ENCODE assay signal across 11 cellular contexts in genomic region chr17:57035971-57036481, GRCh38. TPM values are rescaled to one million over a fixed set of nuclear protein-coding genes. Genes with fewer than 3 reads are reported as not detected.
DNase-seq lines count a peak whose midpoint lies in the region; ATAC-seq and TF ChIP-seq lines count a peak whose summit lies in the region.
"Had no signal": no experiment of that assay in that cellular context is flagged by ENCODE, and none has a peak within 500 bp of the region (broad histone marks: within the 10 kb centered on the region; RNA-seq: fewer than 3 reads in every experiment).

No MANE protein-coding gene starts in this region.

- H3K27me3 ChIP-seq in heart right ventricle, result peaks cover 0 to 18% (median 3%) of the 10 kb centered on the region in 7 donors

- H3K9me3 Mint-ChIP-seq in activated CD4-positive, alpha-beta T cell treated with anti-CD3 and anti-CD28 coated beads for 36 hours (ENCODE audit: low read depth), result no peaks in the 10 kb centered on the region

- peaks cover 0 to 44% (median 12%) of the 10 kb centered on the region in 9 donors for H3K4me1 ChIP-seq in heart right ventricle

- H3K27ac Mint-ChIP-seq in activated CD4-positive, alpha-beta T cell treated with anti-CD3 and anti-CD28 coated beads for 36 hours, result no peak overlapping the region
- H3K27ac Mint-ChIP-seq: activated naive CD8-positive, alpha-beta T cell; immature natural killer cell had no signal

- no peaks in the 10 kb centered on the region for H3K9me3 ChIP-seq in heart right ventricle

- no peaks in the 10 kb centered on the region for H3K36me3 Mint-ChIP-seq in activated CD4-positive, alpha-beta T cell treated with anti-CD3 and anti-CD28 coated beads for 36 hours (ENCODE audit: low read depth)
- H3K36me3 Mint-ChIP-seq: activated naive CD8-positive, alpha-beta T cell; immature natural killer cell had no signal

- H3K4me1 Mint-ChIP-seq in activated CD4-positive, alpha-beta T cell treated with anti-CD3 and anti-CD28 coated beads for 36 hours, result no peaks in the 10 kb centered on the region
- H3K4me1 Mint-ChIP-seq: immature natural killer cell had no signal

- DNase-seq in NCI-H1048 (lab: John Stamatoyannopoulos, UW) (peak; percentile 3), NCI-H524 treated with DMSO at 0.1 percent for 48 hours (lab: John Stamatoyannopoulos, UW) (peak; percentile 41), heart right ventricle (peak in 1 of 2 donors; percentile 46), renal cortical epithelial cell (ENCODE audit: low read depth) (peak; percentile 54), GF-D8 (lab: John Stamatoyannopoulos, UW) (no peak), NCI-H1694 (lab: John Stamatoyannopoulos, UW) (no peak)
- DNase-seq in activated CD4-positive, alpha-beta T cell treated with anti-CD3 and anti-CD28 coated beads for 36 hours, result no peak
- DNase-seq: immature natural killer cell, retina had no signal

- no peaks in the 10 kb centered on the region for H3K36me3 ChIP-seq in heart right ventricle

- WGBS in heart right ventricle, 2 donors, result 26 to 44% methylated on average over 4 of the region's 4 CpGs

- intact Hi-C loops in heart right ventricle (cut with DNase I), result loop anchor here in 2 of 10 donors (2.0 to 10.0 kb wide), 2 partner anchors 49 to 59 kb away; partner anchors contain the start of gene AKAP1 (in 1 of the 2)
- intact Hi-C loops in activated CD4-positive, alpha-beta T cell treated with anti-CD3 and anti-CD28 coated beads for 36 hours (cut with DNase I, micrococcal nuclease), result no loop called here

- CTCF ChIA-PET in activated CD4-positive, alpha-beta T cell treated with anti-CD3 and anti-CD28 coated beads for 36 hours (lab: Charles Lee), result interaction anchor here (1.2 to 1.4 kb wide), 2 partner anchors 10 to 27 kb away, joined by 3 to 7 read pairs; no protein-coding TSS in a partner anchor

- peak overlapping the region in 2 of 10 donors; percentile 5 to 6 for H3K4me3 ChIP-seq in heart right ventricle

- peak overlapping the region in 9 of 10 donors; percentile 3 to 66 (median 49) for H3K27ac ChIP-seq in heart right ventricle

- H3K27me3 Mint-ChIP-seq in activated CD4-positive, alpha-beta T cell treated with anti-CD3 and anti-CD28 coated beads for 36 hours, result peaks cover 29% of the 10 kb centered on the region

- no peak for TF ChIP-seq CTCF in heart right ventricle (IDR thresholded peaks at IDR 0.05)

- H3K4me3 Mint-ChIP-seq in activated CD4-positive, alpha-beta T cell treated with anti-CD3 and anti-CD28 coated beads for 36 hours, result no peak overlapping the region
- H3K4me3 Mint-ChIP-seq: activated naive CD8-positive, alpha-beta T cell; immature natural killer cell had no signal

- ATAC-seq in heart right ventricle (peak in 7 of 8 donors; percentile 17 to 79 (median 40)), HG03378 (IDR thresholded peaks at IDR 0.05; ENCODE audit: unreplicated experiment) (no peak)
- no peak for ATAC-seq in activated CD4-positive, alpha-beta T cell treated with anti-CD3 and anti-CD28 coated beads for 36 hours

- POLR2A ChIA-PET in activated CD4-positive, alpha-beta T cell treated with anti-CD3 and anti-CD28 coated beads for 36 hours (lab: Charles Lee), result no interaction called here

RNA-seq across cellular contexts. Expression of gene AKAP1, which starts 49.0 kb away (rescaled TPM):
- total RNA-seq in heart right ventricle, result 100 to 1,000 TPM; 107 to 234 (median 160) TPM
- 100 to 1,000 TPM in 1 of 2 donors, 10 to 100 TPM in 1; 31.0 to 101 TPM for polyA plus RNA-seq in heart right ventricle
- total RNA-seq in renal cortical epithelial cell, result 13.9 and 28.1 TPM in 2 replicates
- total RNA-seq in activated CD4-positive, alpha-beta T cell treated with anti-CD3 and anti-CD28 coated beads for 36 hours, result 10 to 100 TPM; 27.0 to 29.8 TPM

RNA-seq across cellular contexts. Expression of gene SCPEP1, which starts 58.1 kb away (rescaled TPM):
- total RNA-seq in heart right ventricle (100 to 1,000 TPM in 1 of 10 donors, 10 to 100 TPM in 9; 39.2 to 144 (median 47.9) TPM), renal cortical epithelial cell (14.6 and 21.6 TPM in 2 replicates)
- polyA plus RNA-seq in heart right ventricle, result 100 to 1,000 TPM in 1 of 2 donors, 10 to 100 TPM in 1; 26.0 to 229 TPM
- 10 to 100 TPM in 1 of 2 experiments, 1 to 10 TPM in 1; 9.7 to 14.8 TPM for total RNA-seq in activated CD4-positive, alpha-beta T cell treated with anti-CD3 and anti-CD28 coated beads for 36 hours

Comparison
In these comparisons a context has a peak if more than half of its experiments do, and no peak if none do; other contexts are left out.
1. DNase-seq: peak in NCI-H1048 (single experiment), NCI-H524 treated with DMSO at 0.1 percent for 48 hours (single experiment) and renal cortical epithelial cell (single experiment); none in GF-D8 (single experiment), NCI-H1694 (single experiment) and activated CD4-positive, alpha-beta T cell treated with anti-CD3 and anti-CD28 coated beads for 36 hours (single experiment).
2. ATAC-seq: peak in heart right ventricle (7 of 8); none in HG03378 (single experiment) and activated CD4-positive, alpha-beta T cell treated with anti-CD3 and anti-CD28 coated beads for 36 hours (single experiment).